25 cellular contexts compared by ENCODE assay signal in the genomic region with DNA sequence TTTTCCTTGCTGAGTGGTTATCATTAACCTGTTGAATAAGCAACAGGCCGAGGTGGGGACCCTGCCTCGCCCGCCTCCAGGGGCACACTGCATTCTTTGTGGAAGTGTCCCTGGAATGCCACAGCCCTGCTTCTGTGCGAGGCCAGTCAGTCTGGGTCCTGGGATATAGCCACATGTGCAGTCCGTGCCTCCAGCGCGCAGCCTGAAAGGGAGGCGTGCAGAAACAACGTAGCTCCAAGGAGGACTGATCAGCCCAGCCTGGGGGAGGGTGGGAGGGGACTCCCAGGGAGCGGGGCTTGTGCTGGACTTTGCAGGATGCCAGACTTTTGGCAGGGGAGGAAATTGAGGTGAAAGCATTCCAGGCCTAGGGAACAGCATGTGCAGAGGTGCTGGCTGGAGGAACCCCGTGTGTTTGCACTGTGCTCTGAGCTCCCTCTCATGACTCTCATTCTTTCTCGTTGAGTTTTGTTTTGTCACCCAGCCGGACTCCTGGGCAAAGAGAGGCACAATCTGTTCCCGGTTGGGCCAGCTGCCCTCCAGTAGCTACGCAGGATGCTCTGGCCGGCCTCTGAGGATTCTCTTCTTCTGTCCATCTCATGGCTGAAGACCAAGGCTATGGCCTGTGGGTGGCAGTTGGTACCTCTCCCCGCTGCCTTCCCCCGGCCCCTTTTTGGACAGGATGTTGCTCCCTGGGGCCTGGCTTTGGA. TPM values are rescaled to one million over a fixed set of nuclear protein-coding genes. Genes with fewer than 3 reads are reported as not detected.
DNase-seq lines count a peak whose midpoint lies in the region; ATAC-seq and TF ChIP-seq lines count a peak whose summit lies in the region.
"Had no signal": no experiment of that assay in that cellular context is flagged by ENCODE, and none has a peak within 500 bp of the region (broad histone marks: within the 10 kb centered on the region; RNA-seq: fewer than 3 reads in every experiment).

No MANE protein-coding gene starts in this region.

- ATAC-seq in upper lobe of left lung (ENCODE audit: low FRiP score in 2 of 2) (peak; percentile 34 to 79), HG03442 (IDR thresholded peaks at IDR 0.05; ENCODE audit: unreplicated experiment) (no peak), GM18520 (IDR thresholded peaks at IDR 0.05; ENCODE audit: unreplicated experiment) (no peak), GM19395 (IDR thresholded peaks at IDR 0.05; ENCODE audit: unreplicated experiment) (no peak)
- ATAC-seq: activated CD8-positive, alpha-beta memory T cell treated with anti-CD3 and anti-CD28 coated beads, Interleukin-2, amount 10 ng/mL, durations not matched to agents 7 days and 5 days; HepG2; naive thymus-derived CD8-positive, alpha-beta T cell; stimulated activated naive CD8-positive, alpha-beta T cell treated with anti-CD3 and anti-CD28 coated beads, Interleukin-15, Interleukin-2, amounts not matched to agents 100 U/mL and 50 U/mL, for 24 hours had no signal

- no peaks in the 10 kb centered on the region for H3K36me3 ChIP-seq in upper lobe of left lung
- H3K36me3 ChIP-seq: ovary, tibial nerve had no signal

- peak; percentile 73 for DNase-seq in DMS 273 (lab: John Stamatoyannopoulos, UW; ENCODE audit: unreplicated experiment)
- DNase-seq in DMS 273 treated with DMSO at 0.1 percent for 48 hours (lab: John Stamatoyannopoulos, UW): no peak
- DNase-seq in cerebellum (ENCODE audit: low spot score): peak; percentile 56
- peak; percentile 31 for DNase-seq in mucosa of gallbladder (ENCODE audit: low spot score)
- peak; percentile 56 to 69 for DNase-seq in upper lobe of left lung
- DNase-seq: activated CD4-positive, alpha-beta T cell treated with anti-CD3 and anti-CD28 coated beads for 4 hours; activated CD8-positive, alpha-beta memory T cell treated with anti-CD3 and anti-CD28 coated beads, Interleukin-2, amount 10 ng/mL, durations not matched to agents 7 days and 5 days; activated naive CD8-positive, alpha-beta T cell treated with anti-CD3 and anti-CD28 coated beads, Interleukin-2, amount 10 ng/mL, durations not matched to agents 7 days and 5 days; Calu3; cortex of kidney; HCEC 1CT; immature natural killer cell; mesenchymal stem cell; naive thymus-derived CD8-positive, alpha-beta T cell; NCI-H1436; stimulated activated CD4-positive, alpha-beta T cell treated with anti-CD3 and anti-CD28 coated beads, Interleukin-2, amount 100 ng/mL, for 48 hours; stimulated activated naive CD8-positive, alpha-beta T cell treated with anti-CD3 and anti-CD28 coated beads, Interleukin-15, Interleukin-2, amounts not matched to agents 100 U/mL and 50 U/mL, for 24 hours; T-helper 1 cell had no signal

- H3K4me1 ChIP-seq in upper lobe of left lung: peaks cover 52 to 71% (median 60%) of the 10 kb centered on the region in 4 donors

- no peak for TF ChIP-seq CTCF in upper lobe of left lung (IDR thresholded peaks at IDR 0.05)

- no peak for TF ChIP-seq POLR2A in upper lobe of left lung (IDR thresholded peaks at IDR 0.05)

- H3K4me3 ChIP-seq in upper lobe of left lung: no peak overlapping the region
- H3K4me3 ChIP-seq: ovary, tibial nerve had no signal

- no peaks in the 10 kb centered on the region for H3K27me3 ChIP-seq in upper lobe of left lung
- H3K27me3 ChIP-seq: ovary, tibial nerve had no signal

- peak overlapping the region; percentile 36 to 84 (median 58) for H3K27ac ChIP-seq in upper lobe of left lung
- H3K27ac ChIP-seq: 22Rv1, ovary, tibial nerve had no signal

- TF ChIP-seq EP300 in upper lobe of left lung (IDR thresholded peaks at IDR 0.05): peak in 2 of 4 donors; percentile 6 to 84

- no peaks in the 10 kb centered on the region for H3K9me3 ChIP-seq in upper lobe of left lung
- H3K9me3 ChIP-seq: ovary, tibial nerve had no signal

- 68 to 82% methylated on average over 15 to 18 of the region's 18 CpGs for WGBS in upper lobe of left lung, 2 donors

RNA-seq across cellular contexts. Expression of a gene that starts 39.7 kb away (rescaled TPM):
- total RNA-seq in cerebellum (40.8 TPM), mucosa of gallbladder (44.0 TPM), upper lobe of left lung (100 to 1,000 TPM; 131 to 481 (median 261) TPM)

Comparison
In these comparisons a context has a peak if more than half of its experiments do, and no peak if none do; other contexts are left out.
1. ATAC-seq: peak in upper lobe of left lung (2 of 2); none in HG03442 (single experiment), GM18520 (single experiment) and GM19395 (single experiment).